ENCODE assay signal across 11 cellular contexts in genomic region chr19:9413240-9413954, GRCh38.
"Had no signal": no experiment of that assay in that cellular context is flagged by ENCODE, and none has a peak within 500 bp of the region (broad histone marks: within the 10 kb centered on the region; RNA-seq: fewer than 3 reads in every experiment).

No MANE protein-coding gene starts in this region.

- H3K27ac ChIP-seq: left ventricle myocardium inferior, prostate gland, stomach, thyroid gland had no signal

- H3K9me3 ChIP-seq: prostate gland had no signal

- DNase-seq: activated CD4-positive, alpha-beta T cell treated with anti-CD3 and anti-CD28 coated beads, Interleukin-2, amount 50 U/mL, for 1 hour; activated CD8-positive, alpha-beta memory T cell treated with anti-CD3 and anti-CD28 coated beads for 24 hours; activated gamma-delta T cell treated with Interleukin-2 at 50 U/mL for 16 hours; aorta; left ventricle myocardium inferior; mesenchymal stem cell; stimulated activated CD4-positive, alpha-beta T cell treated with anti-CD3 and anti-CD28 coated beads, Interleukin-1b, Interleukin-23, amount 100 ng/mL, for 48 hours; stomach; thyroid gland had no signal

- H3K4me1 ChIP-seq: left ventricle myocardium inferior, prostate gland, stomach, thyroid gland had no signal

- H3K27me3 ChIP-seq: stomach, thyroid gland had no signal

- H3K27me3 Mint-ChIP-seq: activated naive CD8-positive, alpha-beta T cell had no signal

- H3K27ac Mint-ChIP-seq: activated naive CD8-positive, alpha-beta T cell had no signal

- H3K4me3 Mint-ChIP-seq: activated naive CD8-positive, alpha-beta T cell had no signal

- H3K4me3 ChIP-seq: left ventricle myocardium inferior, prostate gland, stomach, thyroid gland had no signal
